In genomic region chr9:35923927-35924763, GRCh38 we compare ENCODE assay signal across 8 cellular contexts. TPM values are rescaled to one million over a fixed set of nuclear protein-coding genes. Genes with fewer than 3 reads are reported as not detected.
DNase-seq lines count a peak whose midpoint lies in the region; ATAC-seq and TF ChIP-seq lines count a peak whose summit lies in the region.

No MANE protein-coding gene starts in this region.

- no peak overlapping the region for H3K9ac ChIP-seq in rectal smooth muscle tissue (ENCODE audit: low read length)

- H3K27ac Mint-ChIP-seq in GM23338 = no peak overlapping the region

- H3K27me3 ChIP-seq in GM23338 (ENCODE audit: insufficient read depth) (no peaks in the 10 kb centered on the region), rectal smooth muscle tissue (ENCODE audit: control insufficient read depth, insufficient read depth, low read length) (no peaks in the 10 kb centered on the region)

- TF ChIP-seq CTCF in GM23338 (conservative IDR thresholded peaks at IDR 0.05; ENCODE audit: low read depth in 2 of 2) (no peak), fibroblast of mammary gland (conservative IDR thresholded peaks at IDR 0.05; ENCODE audit: control insufficient read depth, insufficient read depth, low read depth, low read length) (no peak)

- in situ Hi-C loops in SK-MEL-5 (cut with HindIII; ENCODE audit: low pct_unique_long_range_greater_than_20kb, low sequenced_read_pairs) = no loop called here

- no peak overlapping the region for H3K4me3 Mint-ChIP-seq in GM23338

- no peak overlapping the region for H3K27ac ChIP-seq in GM23338 (ENCODE audit: low read depth)
- H3K27ac ChIP-seq in rectal smooth muscle tissue (ENCODE audit: low read depth, low read length) = peak overlapping the region; percentile 52

- H3K4me1 ChIP-seq in GM23338 (ENCODE audit: insufficient read depth) (no peaks in the 10 kb centered on the region), rectal smooth muscle tissue (ENCODE audit: control insufficient read depth, insufficient read depth, low read length) (no peaks in the 10 kb centered on the region)

- H3K9me3 Mint-ChIP-seq in GM23338 = no peaks in the 10 kb centered on the region; the same call in 2 of the 3 replicates

- H3K4me2 ChIP-seq in GM23338 = no peak overlapping the region

- no peaks in the 10 kb centered on the region for H4K20me1 ChIP-seq in GM23338 (replicated peaks; ENCODE audit: insufficient read depth)

- DNase-seq in GM23338 (ENCODE audit: low spot score) (no peak), SK-MEL-5 (ENCODE audit: low read depth, low spot score) (peak; percentile 92), fibroblast of mammary gland (ENCODE audit: low read depth) (peak; percentile 96), NCI-H1694 (lab: John Stamatoyannopoulos, UW) (no peak), NCI-H1105 (lab: John Stamatoyannopoulos, UW) (no peak), NOMO-1 treated with dmso at 0.1 percent for 144 hours (lab: John Stamatoyannopoulos, UW; ENCODE audit: unreplicated experiment) (no peak)

- peaks cover 3% of the 10 kb centered on the region for H3K27me3 Mint-ChIP-seq in GM23338 (ENCODE audit: insufficient read depth, low read depth, poor library complexity)

- H3K36me3 Mint-ChIP-seq in GM23338 (ENCODE audit: low read depth) = no peaks in the 10 kb centered on the region

- no peaks in the 10 kb centered on the region for H3K9me2 ChIP-seq in GM23338 (ENCODE audit: insufficient read depth)

- H3F3A ChIP-seq in GM23338 (replicated peaks; ENCODE audit: low read depth) = no peaks in the 10 kb centered on the region

- H3K36me3 ChIP-seq in GM23338 (ENCODE audit: insufficient read depth) = no peaks in the 10 kb centered on the region
- H3K36me3 ChIP-seq in rectal smooth muscle tissue (ENCODE audit: control insufficient read depth, insufficient read depth, low read length) = no peaks in the 10 kb centered on the region

- H2AFZ ChIP-seq in GM23338 = 0 out of 2 replicates have a peak overlapping the region, but pooled peaks have one; percentile 8

- ATAC-seq in GM23338 (no peak), HG02973 (IDR thresholded peaks at IDR 0.05; ENCODE audit: unreplicated experiment) (no peak)

- no peaks in the 10 kb centered on the region for H3K79me2 ChIP-seq in GM23338 (replicated peaks; ENCODE audit: insufficient read depth)

- H3K4me1 Mint-ChIP-seq in GM23338 = peaks cover 3% of the 10 kb centered on the region; the same call in 2 of the 3 replicates

- no peak overlapping the region for H3K4me3 ChIP-seq in GM23338
- H3K4me3 ChIP-seq in fibroblast of mammary gland (ENCODE audit: control insufficient read depth, low read depth, low read length) = peak overlapping the region; percentile 18
- H3K4me3 ChIP-seq in rectal smooth muscle tissue (ENCODE audit: low read length) = no peak overlapping the region

TF ChIP-seq in GM23338, 12 proteins besides CTCF, POLR2A, EP300 and RAD21 (continues in another document):
- no peak for TF ChIP-seq ETS1 (IDR thresholded peaks at IDR 0.05)
- TF ChIP-seq POLR2AphosphoS5 (IDR thresholded peaks at IDR 0.05; ENCODE audit: low read depth) = no peak
- no peak for TF ChIP-seq EZH2 (IDR thresholded peaks at IDR 0.05; ENCODE audit: low read depth, unreplicated experiment)
- no peak for TF ChIP-seq CREB1 (CRISPR knock-in tag; IDR thresholded peaks at IDR 0.05; ENCODE audit: low read depth)
- TF ChIP-seq ZNF331 (CRISPR knock-in tag; IDR thresholded peaks at IDR 0.05; ENCODE audit: low read depth) = no peak
- no peak for TF ChIP-seq EZH2phosphoT487 (IDR thresholded peaks at IDR 0.05; ENCODE audit: unreplicated experiment)
- TF ChIP-seq NANOG (IDR thresholded peaks at IDR 0.05; ENCODE audit: borderline replicate concordance) = no peak

RNA-seq across cellular contexts. Expression of gene SPAAR, which starts 14.9 kb away (rescaled TPM):
- not detected in 2 replicates for total RNA-seq in GM23338 (2014; rRNA removed; shearing (Covaris generic))
- 0.17 TPM in 1 of 2 replicates, not detected in the other for polyA plus RNA-seq in GM23338 (2016; fragmentation: Nextera tagmentation; extraction: Ambion mirVana)
- total RNA-seq in SK-MEL-5 (2014; rRNA removed; shearing (Covaris generic)) = not detected in 2 replicates
- not detected in 2 replicates for polyA plus RNA-seq in SK-MEL-5 (2015; cell fraction: cytosol; rRNA removed)
- polyA plus RNA-seq in SK-MEL-5 (2015; cell fraction: nucleus; rRNA removed) = not detected in 2 replicates

RNA-seq across cellular contexts. Expression of gene HRCT1, which starts 18.1 kb away (rescaled TPM):
- not detected in 2 replicates for total RNA-seq in GM23338 (2014; rRNA removed; shearing (Covaris generic))
- polyA plus RNA-seq in GM23338 (2016; fragmentation: Nextera tagmentation; extraction: Ambion mirVana) = not detected in 2 replicates
- total RNA-seq in SK-MEL-5 (2014; rRNA removed; shearing (Covaris generic)) = not detected in 2 replicates
- not detected in 2 replicates for polyA plus RNA-seq in SK-MEL-5 (2015; cell fraction: cytosol; rRNA removed)
- polyA plus RNA-seq in SK-MEL-5 (2015; cell fraction: nucleus; rRNA removed) = not detected in 2 replicates

RNA-seq across cellular contexts. Expression of gene OR2S2, which starts 33.8 kb away (rescaled TPM):
- total RNA-seq in GM23338 (2014; rRNA removed; shearing (Covaris generic)) = not detected in 2 replicates
- polyA plus RNA-seq in GM23338 (2016; fragmentation: Nextera tagmentation; extraction: Ambion mirVana) = not detected in 2 replicates
- not detected in 2 replicates for total RNA-seq in SK-MEL-5 (2014; rRNA removed; shearing (Covaris generic))
- not detected in 2 replicates for polyA plus RNA-seq in SK-MEL-5 (2015; cell fraction: cytosol; rRNA removed)
- polyA plus RNA-seq in SK-MEL-5 (2015; cell fraction: nucleus; rRNA removed) = not detected in 2 replicates

RNA-seq across cellular contexts. Expression of gene OR13J1, which starts 53.9 kb away (rescaled TPM):
- not detected in 2 replicates for total RNA-seq in GM23338 (2014; rRNA removed; shearing (Covaris generic))
- 0.15 TPM in 1 of 2 replicates, not detected in the other for polyA plus RNA-seq in GM23338 (2016; fragmentation: Nextera tagmentation; extraction: Ambion mirVana)
- total RNA-seq in SK-MEL-5 (2014; rRNA removed; shearing (Covaris generic)) = not detected in 2 replicates
- not detected in 2 replicates for polyA plus RNA-seq in SK-MEL-5 (2015; cell fraction: cytosol; rRNA removed)
- polyA plus RNA-seq in SK-MEL-5 (2015; cell fraction: nucleus; rRNA removed) = not detected in 2 replicates

Comparison
In these comparisons a context has a peak if more than half of its experiments do, and no peak if none do; other contexts are left out.
1. DNase-seq: peak in SK-MEL-5 (single experiment) and fibroblast of mammary gland (single experiment); none in GM23338 (single experiment), NCI-H1694 (single experiment), NCI-H1105 (single experiment) and NOMO-1 treated with dmso at 0.1 percent for 144 hours (single experiment).